In genomic region chr1:162419450-162419931, GRCh38 we compare ENCODE assay signal across 7 cellular contexts. TPM values are rescaled to one million over a fixed set of nuclear protein-coding genes. Genes with fewer than 3 reads are reported as not detected.
"Had no signal": no experiment of that assay in that cellular context is flagged by ENCODE, and none has a peak within 500 bp of the region (broad histone marks: within the 10 kb centered on the region; RNA-seq: fewer than 3 reads in every experiment).

No MANE protein-coding gene starts in this region.

RNA-seq across cellular contexts. Expression of gene SH2D1B, which starts 7.6 kb away (rescaled TPM):
- total RNA-seq: activated CD8-positive, alpha-beta memory T cell treated with anti-CD3 and anti-CD28 coated beads for 36 hours; ascending aorta; T-helper 1 cell treated with Interleukin-12 subunit alpha and Interleukin-12 subunit beta and Interleukin-4 antibody, amounts not matched to agents 30 ng/mL and 1 ng/mL, for 36 hours had no signal

RNA-seq across cellular contexts. Expression of gene C1orf226, which starts 38.0 kb away (rescaled TPM):
- total RNA-seq: T-helper 1 cell treated with Interleukin-12 subunit alpha and Interleukin-12 subunit beta and Interleukin-4 antibody, amounts not matched to agents 30 ng/mL and 1 ng/mL, for 36 hours had no signal

RNA-seq across cellular contexts. Expression of gene SPATA46, which starts 42.8 kb away (rescaled TPM):
- total RNA-seq: activated CD8-positive, alpha-beta memory T cell treated with anti-CD3 and anti-CD28 coated beads for 36 hours; activated T-cell treated with anti-CD3 and anti-CD28 coated beads, Interleukin-2, amount 50 U/mL, for 72 hours; ascending aorta; kidney; left ventricle myocardium inferior; naive thymus-derived CD8-positive, alpha-beta T cell; T-helper 1 cell treated with Interleukin-12 subunit alpha and Interleukin-12 subunit beta and Interleukin-4 antibody, amounts not matched to agents 30 ng/mL and 1 ng/mL, for 36 hours had no signal
